9 cellular contexts compared by ENCODE assay signal in genomic region chr19:38183227-38183914, GRCh38. TPM values are rescaled to one million over a fixed set of nuclear protein-coding genes. Genes with fewer than 3 reads are reported as not detected.
DNase-seq lines count a peak whose midpoint lies in the region; ATAC-seq, FAIRE-seq and TF ChIP-seq lines count a peak whose summit lies in the region.
"Had no signal": no experiment of that assay in that cellular context is flagged by ENCODE, and none has a peak within 500 bp of the region (broad histone marks: within the 10 kb centered on the region; RNA-seq: fewer than 3 reads in every experiment).

No MANE protein-coding gene starts in this region.

- ATAC-seq in HG03280 (IDR thresholded peaks at IDR 0.05; ENCODE audit: unreplicated experiment), result no peak

- H3K9me3 ChIP-seq in HUES64 (ENCODE audit: insufficient read depth, low read depth, low read length), result no peaks in the 10 kb centered on the region; the same call in 1 of the 2 replicates
- no peaks in the 10 kb centered on the region for H3K9me3 ChIP-seq in ectodermal cell (ENCODE audit: control insufficient read depth, low read length)
- H3K9me3 ChIP-seq in skeletal muscle tissue (ENCODE audit: control insufficient read depth in 3 of 3, low read length in 3 of 3), result no peaks in the 10 kb centered on the region
- H3K9me3 ChIP-seq in kidney (ENCODE audit: control insufficient read depth in 1 of 2, low read length in 2 of 2), result peaks cover 3 to 4% of the 10 kb centered on the region in 2 donors

- no peak for TF ChIP-seq CTCF in kidney (IDR thresholded peaks at IDR 0.05; ENCODE audit: borderline replicate concordance, extremely low read depth, insufficient read depth)

- 0 out of 2 replicates have a peak, but pooled peaks cover 7% of the 10 kb centered on the region for H3K36me3 ChIP-seq in HUES64 (ENCODE audit: insufficient read depth, low read length)
- peaks cover 3% of the 10 kb centered on the region for H3K36me3 ChIP-seq in ectodermal cell (ENCODE audit: control insufficient read depth, insufficient read depth, low read length)
- H3K36me3 ChIP-seq in skeletal muscle tissue (ENCODE audit: control insufficient read depth in 3 of 3, insufficient read depth in 3 of 3, low read length in 3 of 3), result peaks cover 7 to 25% (median 11%) of the 10 kb centered on the region in 3 donors
- peaks cover 7 to 11% of the 10 kb centered on the region in 2 donors for H3K36me3 ChIP-seq in kidney (ENCODE audit: control insufficient read depth in 1 of 2, insufficient read depth in 2 of 2, low read length in 2 of 2)

- 3% methylated on average over 30 of the region's 30 CpGs for WGBS in HUES64
- WGBS in ectodermal cell, 2 experiments, result 3 to 4% methylated on average over 30 of the region's 30 CpGs

- FAIRE-seq in kidney (lab: Jason Lieb, UNC), result no peak

- H3K27ac ChIP-seq in HUES64 (ENCODE audit: low read depth, low read length), result no peak overlapping the region
- H3K27ac ChIP-seq in ectodermal cell (ENCODE audit: insufficient read depth, low read depth, low read length, poor library complexity, severe bottlenecking), result no peak overlapping the region
- H3K27ac ChIP-seq in skeletal muscle tissue (ENCODE audit: low read depth, low read length), result peak overlapping the region; percentile 51
- no peak overlapping the region for H3K27ac ChIP-seq in kidney (ENCODE audit: low read depth in 2 of 2, low read length in 2 of 2)

- DNase-seq in iPS-NIHi7 (ENCODE audit: extremely low spot score) (peak; percentile 96), kidney (no peak), DMS79 (lab: John Stamatoyannopoulos, UW) (no peak), 8988T (no peak)
- DNase-seq: stimulated activated CD4-positive, alpha-beta T cell treated with anti-CD3 and anti-CD28 coated beads, Interleukin-1b, Interleukin-23, amount 100 ng/mL, for 48 hours had no signal

- intact Hi-C loops in kidney (cut with DNase I), result no loop called here

- peaks cover 7% of the 10 kb centered on the region; the same call in 1 of the 2 replicates for H3K4me1 ChIP-seq in HUES64 (ENCODE audit: insufficient read depth, low read length)
- peaks cover 19% of the 10 kb centered on the region for H3K4me1 ChIP-seq in ectodermal cell (ENCODE audit: control insufficient read depth, insufficient read depth, low read length)
- peaks cover 0 to 16% (median 0%) of the 10 kb centered on the region in 3 donors for H3K4me1 ChIP-seq in skeletal muscle tissue (ENCODE audit: control insufficient read depth in 3 of 3, insufficient read depth in 3 of 3, low read length in 3 of 3)
- no peaks in the 10 kb centered on the region for H3K4me1 ChIP-seq in kidney (ENCODE audit: control insufficient read depth in 1 of 2, insufficient read depth in 1 of 2, low read depth in 1 of 2, low read length in 2 of 2)

- peak overlapping the region; percentile 59 for H3K4me3 ChIP-seq in HUES64 (ENCODE audit: low read length)
- H3K4me3 ChIP-seq in ectodermal cell (ENCODE audit: insufficient read depth, low read depth, low read length), result peak overlapping the region; percentile 21
- peak overlapping the region; percentile 40 to 60 (median 56) for H3K4me3 ChIP-seq in skeletal muscle tissue (ENCODE audit: low read length in 3 of 3)
- no peak overlapping the region for H3K4me3 ChIP-seq in kidney (ENCODE audit: low read length in 2 of 2)

- H3K27me3 ChIP-seq in HUES64 (ENCODE audit: insufficient read depth, low read length) (no peaks in the 10 kb centered on the region), ectodermal cell (ENCODE audit: control insufficient read depth, insufficient read depth, low read length, poor library complexity, severe bottlenecking) (no peaks in the 10 kb centered on the region), skeletal muscle tissue (ENCODE audit: control insufficient read depth in 3 of 3, insufficient read depth in 3 of 3, low read length in 3 of 3) (no peaks in the 10 kb centered on the region)

- no peak overlapping the region for H3K9ac ChIP-seq in HUES64 (ENCODE audit: low read depth, low read length)
- H3K9ac ChIP-seq in skeletal muscle tissue (ENCODE audit: low read depth in 1 of 3, low read length in 3 of 3), result peak overlapping the region in 1 of 3 donors; percentile 70
- H3K9ac ChIP-seq in kidney (ENCODE audit: low read length in 2 of 2), result no peak overlapping the region

RNA-seq across cellular contexts. Expression of gene DPF1, which starts 40.7 kb away (rescaled TPM):
- 10.9 TPM for polyA plus RNA-seq in HUES64 (2013, experiment 1 of 2)
- polyA plus RNA-seq in HUES64 (2013, experiment 2 of 2), result 7.2 TPM
- 12.4 TPM for polyA plus RNA-seq in ectodermal cell (2013, experiment 1 of 4)
- polyA plus RNA-seq in ectodermal cell (2013, experiment 2 of 4), result 9.2 TPM
- 8.4 TPM for polyA plus RNA-seq in ectodermal cell (2013, experiment 3 of 4)
- 8.2 TPM for polyA plus RNA-seq in ectodermal cell (2013, experiment 4 of 4)
- total RNA-seq in skeletal muscle tissue (1.0 TPM), kidney (not detected)
- not detected for polyA plus RNA-seq in kidney (ENCODE audit: insufficient read depth, low read depth, low replicate concordance)

Comparison
In these comparisons a context has a peak if more than half of its experiments do, and no peak if none do; other contexts are left out.
1. H3K4me3 ChIP-seq: peak in HUES64 (single experiment), ectodermal cell (single experiment) and skeletal muscle tissue (3 of 3); none in kidney (0 of 2).